In the genomic region with DNA sequence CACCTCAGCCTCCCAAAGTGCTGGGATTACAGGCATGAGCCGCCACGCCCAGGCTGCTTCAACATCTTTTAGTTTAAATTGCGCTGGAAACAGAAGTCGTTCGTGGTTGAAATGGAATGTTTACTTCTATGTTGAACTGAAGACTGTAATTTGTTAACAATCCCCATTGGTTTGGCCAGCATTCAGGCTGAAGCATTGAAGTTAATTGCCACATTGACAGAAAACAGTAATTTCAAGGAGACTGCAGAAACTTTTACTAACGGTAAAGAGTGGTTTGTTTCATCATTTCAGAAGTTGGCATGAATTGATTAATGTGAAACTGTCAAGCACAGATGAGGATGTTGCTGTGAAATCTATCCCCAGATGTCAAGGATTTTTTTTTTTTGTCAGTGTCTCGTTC, we compare ENCODE assay signal across 17 cellular contexts. TPM values are rescaled to one million over a fixed set of nuclear protein-coding genes. Genes with fewer than 3 reads are reported as not detected.
A peak's percentile ranks its signal among the peaks of the same experiment; 100 is the strongest.
DNase-seq lines count a peak whose midpoint lies in the region; ATAC-seq and TF ChIP-seq lines count a peak whose summit lies in the region.
"Had no signal": no experiment of that assay in that cellular context is flagged by ENCODE, and none has a peak within 500 bp of the region (broad histone marks: within the 10 kb centered on the region; RNA-seq: fewer than 3 reads in every experiment).

No MANE protein-coding gene starts in this region.

- TF ChIP-seq POLR2A in adrenal gland (IDR thresholded peaks at IDR 0.05) = no peak

- no peak for TF ChIP-seq CTCF in AG10803 (conservative IDR thresholded peaks at IDR 0.05; ENCODE audit: low read length)
- no peak for TF ChIP-seq CTCF in KMS-11 (conservative IDR thresholded peaks at IDR 0.05; ENCODE audit: low read depth, low read length)
- no peak for TF ChIP-seq CTCF in RWPE2 (IDR thresholded peaks at IDR 0.05; ENCODE audit: poor library complexity, severe bottlenecking)
- no peak for TF ChIP-seq CTCF in adrenal gland (IDR thresholded peaks at IDR 0.05)

- no peaks in the 10 kb centered on the region for H3K27me3 ChIP-seq in KMS-11 (ENCODE audit: insufficient read depth, low read depth)
- H3K27me3 ChIP-seq in RWPE2 (ENCODE audit: insufficient read depth, poor library complexity, severe bottlenecking) = no peaks in the 10 kb centered on the region
- H3K27me3 ChIP-seq in adrenal gland = no peaks in the 10 kb centered on the region
- H3K27me3 ChIP-seq: SJCRH30 had no signal

- H2AFZ ChIP-seq in KMS-11 (ENCODE audit: low read depth) = no peak overlapping the region

- H3K27ac ChIP-seq in KMS-11 = peak overlapping the region; percentile 18; the same call in 1 of the 2 replicates
- H3K27ac ChIP-seq in RWPE2 (ENCODE audit: poor library complexity, severe bottlenecking) = no peak overlapping the region
- no peak overlapping the region for H3K27ac ChIP-seq in adrenal gland
- H3K27ac ChIP-seq: C4-2B, SJCRH30, WERI-Rb-1 had no signal

- H3K36me3 ChIP-seq in KMS-11 (ENCODE audit: insufficient read depth) (no peaks in the 10 kb centered on the region), RWPE2 (ENCODE audit: low read depth) (no peaks in the 10 kb centered on the region), adrenal gland (replicated peaks in 1 of 2) (no peaks in the 10 kb centered on the region)
- H3K36me3 ChIP-seq: SJCRH30, WERI-Rb-1 had no signal

- DNase-seq in AG10803 (ENCODE audit: low read depth) = peak; percentile 92
- DNase-seq in RWPE2 (ENCODE audit: low spot score) = no peak
- peak; percentile 91 for DNase-seq in fibroblast of gingiva (ENCODE audit: low read depth)
- no peak for DNase-seq in NCI-H2029 treated with DMSO at 0.1 percent for 48 hours (lab: John Stamatoyannopoulos, UW)
- DNase-seq in adrenal gland = no peak
- DNase-seq in NCI-H128 (lab: John Stamatoyannopoulos, UW; ENCODE audit: unreplicated experiment) = no peak
- DNase-seq: activated CD8-positive, alpha-beta memory T cell treated with anti-CD3 and anti-CD28 coated beads, Interleukin-2, amount 50 U/mL, for 48 hours; NCI-H345; right cardiac atrium; SJCRH30; stimulated activated naive CD8-positive, alpha-beta T cell treated with anti-CD3 and anti-CD28 coated beads, Interleukin-15, amount 100 ng/mL, for 72 hours; WERI-Rb-1 had no signal

- no peaks in the 10 kb centered on the region for H3K9me3 ChIP-seq in RWPE2 (ENCODE audit: severe bottlenecking)
- no peaks in the 10 kb centered on the region for H3K9me3 ChIP-seq in adrenal gland (replicated peaks in 1 of 3)
- H3K9me3 ChIP-seq: SJCRH30 had no signal

- H3K4me3 ChIP-seq in AG10803 (ENCODE audit: low read length) = no peak overlapping the region
- H3K4me3 ChIP-seq in KMS-11 (IDR thresholded peaks at IDR 0.05; ENCODE audit: insufficient read depth, low read depth, low read length) = no peak overlapping the region
- H3K4me3 ChIP-seq in RWPE2 (ENCODE audit: severe bottlenecking) = no peak overlapping the region
- no peak overlapping the region for H3K4me3 ChIP-seq in adrenal gland
- H3K4me3 ChIP-seq: SJCRH30 had no signal

- intact Hi-C loops in adrenal gland (cut with DNase I) = no loop called here

- 0 out of 3 replicates have a peak, but pooled peaks have one; percentile 23 for ATAC-seq in RWPE2 (ENCODE audit: low read depth)
- no peak for ATAC-seq in activated CD4-positive, CD25-positive, alpha-beta regulatory T cell treated with anti-CD3 and anti-CD28 coated beads, Interleukin-2, amount 50 U/mL, for 24 hours
- ATAC-seq: right cardiac atrium; stimulated activated naive CD8-positive, alpha-beta T cell treated with anti-CD3 and anti-CD28 coated beads, Interleukin-15, amount 100 ng/mL, for 72 hours had no signal

- peaks cover 19% of the 10 kb centered on the region for H3K4me1 ChIP-seq in KMS-11 (ENCODE audit: low read depth, poor library complexity, severe bottlenecking)
- H3K4me1 ChIP-seq in RWPE2 (ENCODE audit: insufficient read depth, poor library complexity, severe bottlenecking) = no peaks in the 10 kb centered on the region
- H3K4me1 ChIP-seq in adrenal gland (replicated peaks in 1 of 2) = peaks cover 3 to 4% of the 10 kb centered on the region in 2 donors
- H3K4me1 ChIP-seq: SJCRH30 had no signal

- WGBS in adrenal gland, 4 donors = 53 to 65% (median 58%) methylated on average over 7 of the region's 7 CpGs

- H3K9ac ChIP-seq in KMS-11 = no peak overlapping the region

- no peaks in the 10 kb centered on the region for H4K20me1 ChIP-seq in KMS-11 (ENCODE audit: insufficient read depth)

- H3K79me2 ChIP-seq in KMS-11 (ENCODE audit: insufficient read depth, low read depth) = no peaks in the 10 kb centered on the region

- no peak overlapping the region for H3K4me2 ChIP-seq in KMS-11

RNA-seq across cellular contexts. Expression of gene AP5B1, which starts 14.2 kb away (rescaled TPM):
- 10 to 100 TPM; 13.5 to 30.8 (median 18.0) TPM for total RNA-seq in adrenal gland
- 1 to 10 TPM; 1.9 to 8.2 (median 3.4) TPM for polyA plus RNA-seq in adrenal gland

RNA-seq across cellular contexts. Expression of gene OVOL1, which starts 20.3 kb away (rescaled TPM):
- not detected for total RNA-seq in adrenal gland
- under 1 TPM in 1 of 3 donors, not detected in 2; 0.07 TPM for polyA plus RNA-seq in adrenal gland
- total RNA-seq: glomerular endothelial cell, right cardiac atrium, SJCRH30 had no signal
- polyA plus RNA-seq: IgD-negative memory B cell, right cardiac atrium had no signal

RNA-seq across cellular contexts. Expression of gene RNASEH2C, which starts 45.9 kb away (rescaled TPM):
- total RNA-seq in adrenal gland = 100 to 1,000 TPM in 6 of 8 donors, 10 to 100 TPM in 2; 69.7 to 170 (median 117) TPM
- polyA plus RNA-seq in adrenal gland = 100 to 1,000 TPM in 1 of 3 donors, 10 to 100 TPM in 2; 13.5 to 109 (median 79.5) TPM

RNA-seq across cellular contexts. Expression of gene KAT5, which starts 54.5 kb away (rescaled TPM):
- 10 to 100 TPM; 55.9 to 89.6 (median 66.8) TPM for total RNA-seq in adrenal gland
- polyA plus RNA-seq in adrenal gland = 100 to 1,000 TPM in 2 of 3 donors, 10 to 100 TPM in 1; 52.0 to 199 (median 107) TPM

Comparison
In these comparisons a context has a peak if more than half of its experiments do, and no peak if none do; other contexts are left out.
1. DNase-seq: peak in AG10803 (single experiment) and fibroblast of gingiva (single experiment); none in RWPE2 (single experiment), NCI-H2029 treated with DMSO at 0.1 percent for 48 hours (single experiment), adrenal gland (0 of 7) and NCI-H128 (single experiment).